Comparison of ENCODE assay signal across 41 cellular contexts in genomic region chr2:229042349-229042748, GRCh38.
"Had no signal": no experiment of that assay in that cellular context is flagged by ENCODE, and none has a peak within 500 bp of the region (broad histone marks: within the 10 kb centered on the region; RNA-seq: fewer than 3 reads in every experiment).

No MANE protein-coding gene starts in this region.

- ATAC-seq: activated naive CD4-positive, alpha-beta T cell treated with anti-CD3 and anti-CD28 coated beads, Interleukin-2, amount 50 U/mL, for 72 hours; activated naive CD8-positive, alpha-beta T cell treated with anti-CD3 and anti-CD28 coated beads, Interleukin-2, amount 50 U/mL, for 24 hours; activated T-cell treated with anti-CD3 and anti-CD28 coated beads, Interleukin-2, amount 50 U/mL, for 4 hours; activated T-cell treated with anti-CD3 and anti-CD28 coated beads, Interleukin-2, amount 50 U/mL, for 72 hours; activated T-helper 17 cell treated with anti-CD3 and anti-CD28 coated beads, Interleukin-2, amount 50 U/mL, for 72 hours; body of pancreas had no signal

- H3K36me3 ChIP-seq: adrenal gland, ascending aorta, brain microvascular endothelial cell, breast epithelium, cardiac muscle cell had no signal

- H3K4me3 ChIP-seq: adrenal gland, ascending aorta, body of pancreas, breast epithelium, cardiac muscle cell had no signal

- H3K27ac Mint-ChIP-seq: activated naive CD4-positive, alpha-beta T cell treated with anti-CD3 and anti-CD28 coated beads for 36 hours; activated naive CD4-positive, alpha-beta T cell treated with anti-CD3 and anti-CD28 coated beads, Interleukin-2, amount 10 ng/mL, durations not matched to agents 7 days and 5 days; activated naive CD4-positive, alpha-beta T cell treated with anti-CD3 and anti-CD28 coated beads, Interleukin-2, amount 50 U/mL, for 24 hours; activated naive CD4-positive, alpha-beta T cell treated with anti-CD3 and anti-CD28 coated beads, Interleukin-2, amount 50 U/mL, for 72 hours; activated naive CD8-positive, alpha-beta T cell; activated naive CD8-positive, alpha-beta T cell treated with anti-CD3 and anti-CD28 coated beads for 36 hours; activated naive CD8-positive, alpha-beta T cell treated with anti-CD3 and anti-CD28 coated beads, Interleukin-2, amount 10 ng/mL, durations not matched to agents 7 days and 5 days; activated naive CD8-positive, alpha-beta T cell treated with anti-CD3 and anti-CD28 coated beads, Interleukin-2, amount 50 U/mL, for 24 hours; activated T-cell treated with anti-CD3 and anti-CD28 coated beads, Interleukin-2, amount 50 U/mL, for 24 hours; activated T-cell treated with anti-CD3 and anti-CD28 coated beads, Interleukin-2, amount 50 U/mL, for 72 hours; activated T-helper 1 cell treated with anti-CD3 and anti-CD28 coated beads, Interleukin-12 subunit alpha, Interleukin-12 subunit beta, Interleukin-2, Interleukin-4 antibody, amounts not matched to agents 30 ng/mL and 10 ng/mL and 1 ng/mL, durations not matched to agents 14 hours and 24 hours and 36 hours; activated T-helper 17 cell treated with anti-CD3 and anti-CD28 coated beads, Interleukin-2, amount 50 U/mL, for 72 hours; activated T-helper 2 cell treated with anti-CD3 and anti-CD28 coated beads, Interferon-gamma antibody, Interleukin-2, Interleukin-4, amounts not matched to agents 10 μg/mL and 5 μg/mL and 100 μg/mL, durations not matched to agents 14 hours and 24 hours and 36 hours had no signal

- H3K4me1 Mint-ChIP-seq: activated naive CD4-positive, alpha-beta T cell treated with anti-CD3 and anti-CD28 coated beads, Interleukin-2, amount 10 ng/mL, durations not matched to agents 7 days and 5 days; activated naive CD4-positive, alpha-beta T cell treated with anti-CD3 and anti-CD28 coated beads, Interleukin-2, amount 50 U/mL, for 24 hours; activated naive CD8-positive, alpha-beta T cell treated with anti-CD3 and anti-CD28 coated beads for 36 hours; activated naive CD8-positive, alpha-beta T cell treated with anti-CD3 and anti-CD28 coated beads, Interleukin-2, amount 10 ng/mL, durations not matched to agents 7 days and 5 days; activated naive CD8-positive, alpha-beta T cell treated with anti-CD3 and anti-CD28 coated beads, Interleukin-2, amount 50 U/mL, for 24 hours; activated T-helper 17 cell treated with anti-CD3 and anti-CD28 coated beads, Interleukin-2, amount 50 U/mL, for 72 hours; central memory CD8-positive, alpha-beta T cell had no signal

- H3K27me3 Mint-ChIP-seq: activated naive CD4-positive, alpha-beta T cell treated with anti-CD3 and anti-CD28 coated beads, Interleukin-2, amount 10 ng/mL, durations not matched to agents 7 days and 5 days; activated naive CD4-positive, alpha-beta T cell treated with anti-CD3 and anti-CD28 coated beads, Interleukin-2, amount 50 U/mL, for 24 hours; activated naive CD8-positive, alpha-beta T cell; activated naive CD8-positive, alpha-beta T cell treated with anti-CD3 and anti-CD28 coated beads for 36 hours; activated naive CD8-positive, alpha-beta T cell treated with anti-CD3 and anti-CD28 coated beads, Interleukin-2, amount 10 ng/mL, durations not matched to agents 7 days and 5 days; activated naive CD8-positive, alpha-beta T cell treated with anti-CD3 and anti-CD28 coated beads, Interleukin-2, amount 50 U/mL, for 24 hours; activated T-cell treated with anti-CD3 and anti-CD28 coated beads, Interleukin-2, amount 50 U/mL, for 24 hours; activated T-helper 17 cell treated with anti-CD3 and anti-CD28 coated beads, Interleukin-2, amount 50 U/mL, for 72 hours; brain; central memory CD8-positive, alpha-beta T cell had no signal

- H3K27ac ChIP-seq: ascending aorta, body of pancreas, brain microvascular endothelial cell, breast epithelium, cardiac muscle cell had no signal

- H3K9me3 Mint-ChIP-seq: activated naive CD4-positive, alpha-beta T cell treated with anti-CD3 and anti-CD28 coated beads for 36 hours; activated naive CD4-positive, alpha-beta T cell treated with anti-CD3 and anti-CD28 coated beads, Interleukin-2, amount 10 ng/mL, durations not matched to agents 7 days and 5 days; activated naive CD4-positive, alpha-beta T cell treated with anti-CD3 and anti-CD28 coated beads, Interleukin-2, amount 50 U/mL, for 24 hours; activated T-helper 1 cell treated with anti-CD3 and anti-CD28 coated beads, Interleukin-12 subunit alpha, Interleukin-12 subunit beta, Interleukin-2, Interleukin-4 antibody, amounts not matched to agents 30 ng/mL and 10 ng/mL and 1 ng/mL, durations not matched to agents 14 hours and 24 hours and 36 hours; activated T-helper 2 cell treated with anti-CD3 and anti-CD28 coated beads, Interferon-gamma antibody, Interleukin-2, Interleukin-4, amounts not matched to agents 10 μg/mL and 5 μg/mL and 100 μg/mL, durations not matched to agents 14 hours and 24 hours and 36 hours; brain had no signal

- H3K36me3 Mint-ChIP-seq: activated naive CD4-positive, alpha-beta T cell treated with anti-CD3 and anti-CD28 coated beads, Interleukin-2, amount 10 ng/mL, durations not matched to agents 7 days and 5 days; activated naive CD4-positive, alpha-beta T cell treated with anti-CD3 and anti-CD28 coated beads, Interleukin-2, amount 50 U/mL, for 24 hours; activated naive CD4-positive, alpha-beta T cell treated with anti-CD3 and anti-CD28 coated beads, Interleukin-2, amount 50 U/mL, for 72 hours; activated naive CD8-positive, alpha-beta T cell; activated naive CD8-positive, alpha-beta T cell treated with anti-CD3 and anti-CD28 coated beads for 36 hours; activated naive CD8-positive, alpha-beta T cell treated with anti-CD3 and anti-CD28 coated beads, Interleukin-2, amount 10 ng/mL, durations not matched to agents 7 days and 5 days; brain had no signal

- FAIRE-seq: astrocyte, bronchial epithelial cell had no signal

- H3K4me3 Mint-ChIP-seq: activated naive CD4-positive, alpha-beta T cell treated with anti-CD3 and anti-CD28 coated beads for 36 hours; activated naive CD4-positive, alpha-beta T cell treated with anti-CD3 and anti-CD28 coated beads, Interleukin-2, amount 10 ng/mL, durations not matched to agents 7 days and 5 days; activated naive CD4-positive, alpha-beta T cell treated with anti-CD3 and anti-CD28 coated beads, Interleukin-2, amount 50 U/mL, for 24 hours; activated naive CD8-positive, alpha-beta T cell; activated naive CD8-positive, alpha-beta T cell treated with anti-CD3 and anti-CD28 coated beads for 36 hours; activated naive CD8-positive, alpha-beta T cell treated with anti-CD3 and anti-CD28 coated beads, Interleukin-2, amount 10 ng/mL, durations not matched to agents 7 days and 5 days; activated naive CD8-positive, alpha-beta T cell treated with anti-CD3 and anti-CD28 coated beads, Interleukin-2, amount 50 U/mL, for 24 hours; activated T-cell treated with anti-CD3 and anti-CD28 coated beads, Interleukin-2, amount 50 U/mL, for 24 hours; activated T-cell treated with anti-CD3 and anti-CD28 coated beads, Interleukin-2, amount 50 U/mL, for 4 hours; activated T-cell treated with anti-CD3 and anti-CD28 coated beads, Interleukin-2, amount 50 U/mL, for 72 hours; activated T-helper 1 cell treated with anti-CD3 and anti-CD28 coated beads, Interleukin-12 subunit alpha, Interleukin-12 subunit beta, Interleukin-2, Interleukin-4 antibody, amounts not matched to agents 30 ng/mL and 10 ng/mL and 1 ng/mL, durations not matched to agents 14 hours and 24 hours and 36 hours; activated T-helper 17 cell treated with anti-CD3 and anti-CD28 coated beads, Interleukin-2, amount 50 U/mL, for 72 hours; brain; central memory CD8-positive, alpha-beta T cell had no signal

- DNase-seq: activated effector memory CD4-positive, alpha-beta T cell treated with anti-CD3 and anti-CD28 coated beads, Interleukin-2, amount 50 U/mL, for 16 hours; activated effector memory CD4-positive, alpha-beta T cell treated with Interleukin-2 at 50 U/mL for 16 hours; activated gamma-delta T cell; activated gamma-delta T cell treated with Interleukin-2 at 50 U/mL for 16 hours; activated naive CD4-positive, alpha-beta T cell; activated naive CD4-positive, alpha-beta T cell treated with anti-CD3 and anti-CD28 coated beads for 36 hours; activated naive CD4-positive, alpha-beta T cell treated with anti-CD3 and anti-CD28 coated beads, Interleukin-2, amount 10 ng/mL, durations not matched to agents 7 days and 5 days; activated naive CD4-positive, alpha-beta T cell treated with anti-CD3 and anti-CD28 coated beads, Interleukin-2, amount 50 U/mL, for 16 hours; activated naive CD4-positive, alpha-beta T cell treated with Interleukin-2 at 50 U/mL for 16 hours; activated naive CD8-positive, alpha-beta T cell treated with anti-CD3 and anti-CD28 coated beads for 36 hours; activated naive CD8-positive, alpha-beta T cell treated with anti-CD3 and anti-CD28 coated beads, Interleukin-2, amount 10 ng/mL, durations not matched to agents 7 days and 5 days; activated naive CD8-positive, alpha-beta T cell treated with anti-CD3 and anti-CD28 coated beads, Interleukin-2, amount 50 U/mL, for 24 hours; activated T-cell treated with anti-CD3 and anti-CD28 coated beads for 4 hours; activated T-cell treated with anti-CD3 and anti-CD28 coated beads, Interleukin-2, amount 50 U/mL, for 1 hour; activated T-cell treated with anti-CD3 and anti-CD28 coated beads, Interleukin-2, amount 50 U/mL, for 24 hours; activated T-cell treated with anti-CD3 and anti-CD28 coated beads, Interleukin-2, amount 50 U/mL, for 4 hours; activated T-cell treated with anti-CD3 and anti-CD28 coated beads, Interleukin-2, amount 50 U/mL, for 48 hours; activated T-cell treated with anti-CD3 and anti-CD28 coated beads, Interleukin-2, amount 50 U/mL, for 72 hours; adrenal gland; amniotic stem cell; amygdala; anterior cingulate cortex; aorta; body of pancreas; brain microvascular endothelial cell; caudate nucleus; central memory CD4-positive, alpha-beta T cell; cerebellar nuclear complex had no signal

- H3K4me1 ChIP-seq: body of pancreas, breast epithelium had no signal

- H3K9me3 ChIP-seq: adrenal gland, ascending aorta, body of pancreas, breast epithelium had no signal

- H3K27me3 ChIP-seq: adrenal gland, ascending aorta, body of pancreas, brain microvascular endothelial cell, breast epithelium, cardiac muscle cell had no signal
